Comparison of ENCODE assay signal across 31 cellular contexts in the genomic region with DNA sequence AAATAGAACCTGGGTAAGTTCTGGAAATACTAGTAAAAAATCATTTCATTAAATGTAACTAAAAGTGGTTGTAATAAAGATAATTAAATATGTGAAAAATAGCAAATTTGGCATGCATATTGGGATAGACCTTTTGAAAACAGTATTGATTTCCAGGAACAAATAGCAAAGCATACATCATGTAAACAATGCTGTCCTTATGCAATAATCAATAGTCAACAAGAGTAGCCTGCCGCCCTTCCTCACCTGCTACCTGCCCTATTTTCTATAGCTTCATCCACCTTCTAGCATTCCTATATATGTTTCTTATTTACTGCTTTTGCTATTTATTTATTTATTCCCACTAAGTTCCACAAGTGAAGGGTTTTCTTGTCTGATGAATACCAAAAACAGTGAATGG. TPM values are rescaled to one million over a fixed set of nuclear protein-coding genes. Genes with fewer than 3 reads are reported as not detected.
DNase-seq lines count a peak whose midpoint lies in the region; ATAC-seq, FAIRE-seq and TF ChIP-seq lines count a peak whose summit lies in the region.
"Had no signal": no experiment of that assay in that cellular context is flagged by ENCODE, and none has a peak within 500 bp of the region (broad histone marks: within the 10 kb centered on the region; RNA-seq: fewer than 3 reads in every experiment).

No MANE protein-coding gene starts in this region.

- FAIRE-seq in HepG2 (lab: Jason Lieb, UNC) (no peak), endothelial cell of umbilical vein (lab: Jason Lieb, UNC) (no peak), urothelium cell line (lab: Jason Lieb, UNC) (no peak)
- FAIRE-seq: A204.1, A549, D721Med had no signal

- H2AFZ ChIP-seq in HepG2 (ENCODE audit: low read length): no peak overlapping the region
- no peak overlapping the region for H2AFZ ChIP-seq in endothelial cell of umbilical vein (ENCODE audit: low read depth, low read length)

- CTCF ChIA-PET in HepG2 (lab: Yijun Ruan, JAX; ENCODE audit: low intra/inter-chr PET ratio, low total read pairs): no interaction called here
- CTCF ChIA-PET in endothelial cell of umbilical vein (lab: Charles Lee): interaction anchor here (0.8 to 1.8 kb wide), 6 partner anchors 24 to 202 kb away, joined by 3 to 5 read pairs (median 3); no protein-coding TSS in a partner anchor

- no peaks in the 10 kb centered on the region for H3K9me1 ChIP-seq in endothelial cell of umbilical vein (replicated peaks; ENCODE audit: control insufficient read depth, extremely low read depth, insufficient read depth, low read length)

- WGBS in HepG2 (ENCODE audit: low lambda C conversion rate): 52% methylated on average over 1 of the region's 1 CpG
- WGBS in right lobe of liver (ENCODE audit: insufficient coverage, low coverage, low lambda C conversion rate, missing lambda C conversion rate): 64% methylated on average over 1 of the region's 1 CpG

- in situ Hi-C loops in HepG2 (cut with HindIII; ENCODE audit: extremely low pct_ligation_motif_present, low pct_unique_long_range_greater_than_20kb): no loop called here

- H3K4me3 ChIP-seq in HepG2 (replicated peaks in 1 of 3; ENCODE audit: insufficient read depth in 1 of 3, low read depth in 2 of 3, low read length in 3 of 3) (no peak overlapping the region), right lobe of liver (no peak overlapping the region), endothelial cell of umbilical vein (replicated peaks in 1 of 3; ENCODE audit: insufficient read depth in 1 of 3, low read depth in 1 of 3, low read length in 3 of 3) (no peak overlapping the region)
- H3K4me3 ChIP-seq: A549; BLaER1; BLaER1 treated with 17β-estradiol and CSF1 and Interleukin-3, amounts not matched to agents 10 nM and 100 nM had no signal

- H3K36me3 ChIP-seq in HepG2 (replicated peaks in 1 of 2; ENCODE audit: control insufficient read depth in 1 of 2, insufficient read depth in 2 of 2, low read length in 2 of 2): no peaks in the 10 kb centered on the region
- no peaks in the 10 kb centered on the region for H3K36me3 ChIP-seq in right lobe of liver
- no peaks in the 10 kb centered on the region for H3K36me3 ChIP-seq in endothelial cell of umbilical vein (ENCODE audit: control insufficient read depth in 2 of 2, extremely low read depth in 1 of 2, insufficient read depth in 2 of 2, low read length in 2 of 2)
- H3K36me3 ChIP-seq: BE2C; BLaER1; BLaER1 treated with 17β-estradiol and CSF1 and Interleukin-3, amounts not matched to agents 10 nM and 100 nM had no signal

- no peak overlapping the region for H3K4me2 ChIP-seq in HepG2 (ENCODE audit: low read depth, low read length)
- H3K4me2 ChIP-seq in endothelial cell of umbilical vein (ENCODE audit: insufficient read depth, low read length): peak overlapping the region; percentile 45
- H3K4me2 ChIP-seq: A549; BLaER1; BLaER1 treated with 17β-estradiol and CSF1 and Interleukin-3, amounts not matched to agents 10 nM and 100 nM had no signal

- H3K4me1 ChIP-seq in HepG2 (ENCODE audit: insufficient read depth, low read length) (peaks cover 10% of the 10 kb centered on the region; the same call in 1 of the 2 replicates), right lobe of liver (no peaks in the 10 kb centered on the region), endothelial cell of umbilical vein (ENCODE audit: control insufficient read depth, extremely low read depth, insufficient read depth, low read length) (peaks cover 44% of the 10 kb centered on the region)
- H3K4me1 ChIP-seq: A549, BE2C, Caco-2 had no signal

- BruUV-seq in HepG2 (replicated peaks; lab: Mats Ljungman, UMichigan) (no TSS peak), endothelial cell of umbilical vein (replicated peaks; lab: Mats Ljungman, UMichigan) (no TSS peak)

- H4K20me1 ChIP-seq in HepG2 (ENCODE audit: insufficient read depth, low read length): no peaks in the 10 kb centered on the region
- H4K20me1 ChIP-seq in endothelial cell of umbilical vein (replicated peaks; ENCODE audit: control insufficient read depth, extremely low read depth, insufficient read depth, low read length): no peaks in the 10 kb centered on the region
- H4K20me1 ChIP-seq: BLaER1; BLaER1 treated with 17β-estradiol and CSF1 and Interleukin-3, amounts not matched to agents 10 nM and 100 nM had no signal

- no peak for TF ChIP-seq EP300 in HepG2 (IDR thresholded peaks at IDR 0.05; ENCODE audit: low read depth in 2 of 2, low read length in 2 of 2)
- no peak for TF ChIP-seq EP300 in HepG2 (CRISPR knock-in tag; IDR thresholded peaks at IDR 0.05; ENCODE audit: borderline replicate concordance)

- H3K9ac ChIP-seq in HepG2 (ENCODE audit: insufficient read depth, low read depth, low read length) (no peak overlapping the region), endothelial cell of umbilical vein (replicated peaks; ENCODE audit: extremely low read depth, insufficient read depth, low read length) (no peak overlapping the region)
- H3K9ac ChIP-seq: BLaER1; BLaER1 treated with 17β-estradiol and CSF1 and Interleukin-3, amounts not matched to agents 10 nM and 100 nM had no signal

- no peaks in the 10 kb centered on the region for H3K79me2 ChIP-seq in HepG2 (ENCODE audit: insufficient read depth, low read length)
- H3K79me2 ChIP-seq in endothelial cell of umbilical vein (ENCODE audit: control insufficient read depth, insufficient read depth, low read length): no peaks in the 10 kb centered on the region

- ATAC-seq in HepG2: no peak
- ATAC-seq in right lobe of liver: no peak
- ATAC-seq: A549; CD8-positive, alpha-beta T cell had no signal

- DNase-seq in HepG2 (ENCODE audit: low spot score) (no peak), right lobe of liver (no peak), endothelial cell of umbilical vein (ENCODE audit: low read depth, low spot score) (no peak), urothelium cell line (ENCODE audit: low spot score) (no peak)
- DNase-seq: 8988T; ACHN; AML-193; BE2C; C1 segment of cervical spinal cord; Caco-2; Calu3; CD4-positive, alpha-beta memory T cell; CD4-positive, alpha-beta T cell; CD4-positive, CD25-positive, alpha-beta regulatory T cell; CD8-positive, alpha-beta memory T cell; CD8-positive, alpha-beta T cell; COR-L47; DMS 273 treated with DMSO at 0.1 percent for 48 hours; DMS153; DMS53; DMS79; DMS79 treated with DMSO at 0.1 percent for 48 hours; DND-41; EL had no signal

- H3K27ac ChIP-seq in HepG2 (ENCODE audit: extremely low read length, insufficient read depth, low read length) (no peak overlapping the region), right lobe of liver (no peak overlapping the region), endothelial cell of umbilical vein (ENCODE audit: insufficient read depth, low read depth, low read length) (peak overlapping the region; percentile 45)
- H3K27ac ChIP-seq: 22Rv1; A549; BLaER1; BLaER1 treated with 17β-estradiol and CSF1 and Interleukin-3, amounts not matched to agents 10 nM and 100 nM; C4-2B had no signal

- intact Hi-C loops in HepG2 (cut with micrococcal nuclease; ENCODE audit: unreplicated experiment): no loop called here
- intact Hi-C loops in right lobe of liver (cut with DNase I): no loop called here
- intact Hi-C loops in endothelial cell of umbilical vein (cut with micrococcal nuclease): loop anchor here (5.0 to 10.0 kb wide), 3 partner anchors 105 to 1818 kb away; no protein-coding TSS in a partner anchor

- H3K27me3 ChIP-seq in HepG2 (ENCODE audit: control insufficient read depth in 1 of 2, insufficient read depth in 2 of 2, low read length in 2 of 2) (no peaks in the 10 kb centered on the region), right lobe of liver (no peaks in the 10 kb centered on the region), endothelial cell of umbilical vein (ENCODE audit: control insufficient read depth in 2 of 2, insufficient read depth in 2 of 2, low read length in 2 of 2) (no peaks in the 10 kb centered on the region)
- H3K27me3 ChIP-seq: BE2C; BLaER1; BLaER1 treated with 17β-estradiol and CSF1 and Interleukin-3, amounts not matched to agents 10 nM and 100 nM had no signal

- POLR2A ChIA-PET in HepG2 (lab: Yijun Ruan, JAX) (no interaction called here), endothelial cell of umbilical vein (lab: Charles Lee) (no interaction called here)

- TF ChIP-seq CTCF in HepG2 (CRISPR knock-in tag; IDR thresholded peaks at IDR 0.05): no peak
- TF ChIP-seq CTCF in right lobe of liver (IDR thresholded peaks at IDR 0.05): no peak
- TF ChIP-seq CTCF in endothelial cell of umbilical vein (IDR thresholded peaks at IDR 0.05; ENCODE audit: extremely low read depth in 1 of 2, insufficient read depth in 1 of 2, low read depth in 1 of 2, low read length in 2 of 2): no peak

- dilution Hi-C loops in endothelial cell of umbilical vein (cut with MboI; ENCODE audit: extremely low pct_ligation_motif_present, low sequenced_read_pairs): no loop called here

- H3K9me3 ChIP-seq in HepG2 (ENCODE audit: low read length) (no peaks in the 10 kb centered on the region), right lobe of liver (no peaks in the 10 kb centered on the region), endothelial cell of umbilical vein (replicated peaks; ENCODE audit: control insufficient read depth, insufficient read depth, low read length) (no peaks in the 10 kb centered on the region)
- H3K9me3 ChIP-seq: A549; BE2C; BLaER1; BLaER1 treated with 17β-estradiol and CSF1 and Interleukin-3, amounts not matched to agents 10 nM and 100 nM; Caco-2 had no signal

- TF ChIP-seq POLR2A in HepG2 (IDR thresholded peaks at IDR 0.05; ENCODE audit: insufficient read depth in 1 of 2, low read depth in 2 of 2, low read length in 2 of 2) (no peak), right lobe of liver (IDR thresholded peaks at IDR 0.05) (no peak), endothelial cell of umbilical vein (IDR thresholded peaks at IDR 0.05; ENCODE audit: low read depth, low read length) (no peak)

- TF ChIP-seq RAD21 in HepG2 (CRISPR knock-in tag; IDR thresholded peaks at IDR 0.05): no peak

RNA-seq across cellular contexts. Expression of a gene that starts 35.1 kb away (rescaled TPM):
- total RNA-seq in HepG2 (2016; rRNA removed; fragmentation: Illumina TruSeq; extraction: Trizol) (68.6 and 98.2 TPM in 2 replicates), right lobe of liver (10 to 100 TPM; 37.0 to 47.5 (median 40.7) TPM), endothelial cell of umbilical vein (0.25 TPM in 1 of 2 replicates, not detected in the other)
- 11.5 and 14.9 TPM in 2 replicates for total RNA-seq in HepG2 (2016; cell fraction: cytosol; rRNA removed; fragmentation: Illumina TruSeq; extraction: Trizol; ENCODE audit: low read depth)
- total RNA-seq in HepG2 (2016; cell fraction: insoluble cytoplasmic fraction; rRNA removed; fragmentation: Illumina TruSeq; extraction: Trizol): 70.0 and 103 TPM in 2 replicates
- total RNA-seq in HepG2 (2016; cell fraction: membrane; rRNA removed; fragmentation: Illumina TruSeq; extraction: Trizol): 26.4 and 34.0 TPM in 2 replicates
- total RNA-seq in HepG2 (2016; cell fraction: nucleus; rRNA removed; fragmentation: Illumina TruSeq; extraction: Trizol): 60.4 and 62.1 TPM in 2 replicates
- polyA plus RNA-seq in HepG2 (2011; rRNA removed) (13.7 and 21.9 TPM in 2 replicates), endothelial cell of umbilical vein (0.04 TPM in 1 of 2 replicates, not detected in the other)
- 11.5 and 15.4 TPM in 2 replicates for polyA plus RNA-seq in HepG2 (2011; cell fraction: cytosol; rRNA removed)
- polyA plus RNA-seq in HepG2 (2011; cell fraction: nucleus; rRNA removed): 4.5 and 5.2 TPM in 2 replicates
- 31.0 and 46.5 TPM in 2 replicates for polyA plus RNA-seq in HepG2 (2012)
- polyA plus RNA-seq in HepG2 (2016; cell fraction: cytosol; fragmentation: Illumina TruSeq; extraction: Trizol; ENCODE audit: low read depth): 10.7 and 10.8 TPM in 2 replicates
- 71.6 and 79.6 TPM in 2 replicates for polyA plus RNA-seq in HepG2 (2016; cell fraction: insoluble cytoplasmic fraction; fragmentation: Illumina TruSeq; extraction: Trizol; ENCODE audit: low read depth)
- 15.4 and 19.8 TPM in 2 replicates for polyA plus RNA-seq in HepG2 (2016; cell fraction: membrane; fragmentation: Illumina TruSeq; extraction: Trizol; ENCODE audit: low read depth)
- polyA plus RNA-seq in HepG2 (2016; cell fraction: nucleus; fragmentation: Illumina TruSeq; extraction: Trizol; ENCODE audit: insufficient read depth, low read depth): 27.3 and 28.7 TPM in 2 replicates
- 7.0 and 141 TPM in 2 replicates for polyA minus RNA-seq in HepG2 (2011; rRNA and poly(A)+ RNA removed; ENCODE audit: low replicate concordance)
- polyA minus RNA-seq in HepG2 (2011; cell fraction: cytosol; rRNA and poly(A)+ RNA removed): 13.4 and 17.7 TPM in 2 replicates
- polyA minus RNA-seq in HepG2 (2011; cell fraction: nucleus; rRNA and poly(A)+ RNA removed): 98.0 and 107 TPM in 2 replicates
- polyA plus RNA-seq in endothelial cell of umbilical vein (2011; cell fraction: cytosol; rRNA removed): 0.09 and 0.10 TPM in 2 replicates
- polyA plus RNA-seq in endothelial cell of umbilical vein (2011; cell fraction: nucleus; rRNA removed): not detected in 2 replicates
- polyA plus RNA-seq in endothelial cell of umbilical vein (2012): 1.1 TPM in 2 replicates
- polyA minus RNA-seq in endothelial cell of umbilical vein: 0.17 TPM in 1 of 2 replicates, not detected in the other
- 121 TPM for polyA minus RNA-seq in endothelial cell of umbilical vein (2011; cell fraction: cytosol; rRNA and poly(A)+ RNA removed)
- polyA minus RNA-seq in endothelial cell of umbilical vein (2011; cell fraction: nucleus; rRNA and poly(A)+ RNA removed): 1.2 and 3.8 TPM in 2 replicates
- total RNA-seq: CD4-positive, CD25-positive, alpha-beta regulatory T cell; CD8-positive, alpha-beta T cell had no signal
- polyA plus RNA-seq: CD8-positive, alpha-beta memory T cell had no signal

Comparison
In these comparisons a context has a peak if more than half of its experiments do, and no peak if none do; other contexts are left out.
1. RNA of a gene that starts 35.1 kb away (total RNA-seq): 11.5 to 103 TPM in HepG2 and 37.0 to 47.5 TPM in right lobe of liver; 0.25 TPM in endothelial cell of umbilical vein; every median in the first group is over 10 times any median in the second.